Comparison of ENCODE assay signal across 26 cellular contexts in the genomic region with DNA sequence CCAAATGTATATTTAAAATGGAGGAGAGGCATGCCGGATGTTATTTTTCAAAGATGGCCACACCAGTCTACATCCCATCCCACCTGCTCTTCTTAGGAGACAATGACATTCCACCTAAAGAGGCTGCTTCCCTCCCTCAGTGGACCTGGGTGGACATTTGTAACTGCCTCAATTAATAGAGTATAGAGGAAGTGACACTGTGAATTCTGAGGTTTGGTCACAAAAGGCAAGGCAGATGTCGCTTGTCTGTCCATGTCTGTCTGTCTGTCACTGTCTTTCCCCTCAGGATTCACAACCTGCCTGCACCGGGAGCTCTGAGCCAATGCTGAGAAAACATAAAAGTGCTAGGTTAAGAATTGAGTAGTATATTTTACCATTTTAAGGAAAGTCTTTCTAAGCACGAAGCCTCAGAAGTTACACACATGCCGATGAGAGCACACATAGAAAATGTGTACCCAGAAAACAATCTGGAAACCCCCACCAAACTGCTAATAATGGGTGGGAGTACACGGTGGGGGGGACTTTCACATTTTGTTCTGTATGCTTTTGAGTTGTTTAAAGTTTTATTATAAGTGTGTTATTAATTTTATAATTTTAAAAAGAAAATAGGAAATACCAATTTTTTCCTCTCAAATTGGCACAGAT. TPM values are rescaled to one million over a fixed set of nuclear protein-coding genes. Genes with fewer than 3 reads are reported as not detected.
DNase-seq lines count a peak whose midpoint lies in the region; TF ChIP-seq lines count a peak whose summit lies in the region.
"Had no signal": no experiment of that assay in that cellular context is flagged by ENCODE, and none has a peak within 500 bp of the region (broad histone marks: within the 10 kb centered on the region; RNA-seq: fewer than 3 reads in every experiment).

No MANE protein-coding gene starts in this region.

- H3K9me3 Mint-ChIP-seq in chondrocyte (ENCODE audit: low read depth), result peaks cover 2% of the 10 kb centered on the region
- H3K9me3 Mint-ChIP-seq in progenitor cell of endocrine pancreas (ENCODE audit: low read depth), result no peaks in the 10 kb centered on the region
- H3K9me3 Mint-ChIP-seq: activated CD4-positive, alpha-beta memory T cell treated with anti-CD3 and anti-CD28 coated beads, Interleukin-2, amount 10 ng/mL, durations not matched to agents 7 days and 5 days; activated T-helper 17 cell treated with anti-CD3 and anti-CD28 coated beads, Interleukin-2, amount 50 U/mL, for 72 hours had no signal

- H3K4me1 Mint-ChIP-seq in chondrocyte (ENCODE audit: low read depth) (peaks cover 59% of the 10 kb centered on the region), progenitor cell of endocrine pancreas (ENCODE audit: low read depth) (peaks cover 19% of the 10 kb centered on the region)

- H3K36me3 Mint-ChIP-seq in chondrocyte (ENCODE audit: low read depth) (peaks cover 9% of the 10 kb centered on the region), progenitor cell of endocrine pancreas (ENCODE audit: insufficient read depth) (peaks cover 11% of the 10 kb centered on the region)

- in situ Hi-C loops in brain microvascular endothelial cell (cut with HindIII; ENCODE audit: low pct_ligation_motif_present, low sequenced_read_pairs), result no loop called here

- H3K4me3 Mint-ChIP-seq in chondrocyte (ENCODE audit: unreplicated experiment) (no peak overlapping the region), progenitor cell of endocrine pancreas (ENCODE audit: low read depth) (no peak overlapping the region)
- H3K4me3 Mint-ChIP-seq: activated CD4-positive, alpha-beta memory T cell treated with anti-CD3 and anti-CD28 coated beads, Interleukin-2, amount 10 ng/mL, durations not matched to agents 7 days and 5 days; activated T-helper 17 cell treated with anti-CD3 and anti-CD28 coated beads, Interleukin-2, amount 50 U/mL, for 72 hours had no signal

- H3K27ac ChIP-seq in brain microvascular endothelial cell, result no peak overlapping the region
- H3K27ac ChIP-seq: 22Rv1, C4-2B, left lung, testis, uterus had no signal

- H3K27me3 Mint-ChIP-seq in chondrocyte (ENCODE audit: low read depth) (no peaks in the 10 kb centered on the region), progenitor cell of endocrine pancreas (no peaks in the 10 kb centered on the region)
- H3K27me3 Mint-ChIP-seq: activated CD4-positive, alpha-beta memory T cell treated with anti-CD3 and anti-CD28 coated beads, Interleukin-2, amount 10 ng/mL, durations not matched to agents 7 days and 5 days; activated T-helper 17 cell treated with anti-CD3 and anti-CD28 coated beads, Interleukin-2, amount 50 U/mL, for 72 hours had no signal

- H3K27ac Mint-ChIP-seq in chondrocyte (ENCODE audit: unreplicated experiment) (peak overlapping the region; percentile 22), progenitor cell of endocrine pancreas (peak overlapping the region; percentile 41)
- H3K27ac Mint-ChIP-seq: activated CD4-positive, alpha-beta memory T cell treated with anti-CD3 and anti-CD28 coated beads, Interleukin-2, amount 10 ng/mL, durations not matched to agents 7 days and 5 days; activated T-helper 17 cell treated with anti-CD3 and anti-CD28 coated beads, Interleukin-2, amount 50 U/mL, for 72 hours had no signal

- H3K27me3 ChIP-seq in brain microvascular endothelial cell (replicated peaks), result no peaks in the 10 kb centered on the region
- H3K27me3 ChIP-seq: left lung, testis, uterus had no signal

- H3K4me3 ChIP-seq in brain microvascular endothelial cell (ENCODE audit: low read depth, low read length), result no peak overlapping the region
- H3K4me3 ChIP-seq: left lung, testis, uterus had no signal

- TF ChIP-seq CTCF in chondrocyte (IDR thresholded peaks at IDR 0.05) (no peak), progenitor cell of endocrine pancreas (IDR thresholded peaks at IDR 0.05; ENCODE audit: unreplicated experiment) (no peak), brain microvascular endothelial cell (IDR thresholded peaks at IDR 0.05; ENCODE audit: low read depth, low read length, missing control alignments) (no peak)

- peak; percentile 39 for DNase-seq in NCI-H146 (lab: John Stamatoyannopoulos, UW)
- DNase-seq in NCI-H146 treated with DMSO at 0.1 percent for 48 hours (lab: John Stamatoyannopoulos, UW; ENCODE audit: unreplicated experiment), result no peak
- DNase-seq in NCI-H69 (lab: John Stamatoyannopoulos, UW), result peak; percentile 62
- DNase-seq in chondrocyte (ENCODE audit: low spot score), result no peak
- no peak for DNase-seq in progenitor cell of endocrine pancreas (ENCODE audit: low spot score, unreplicated experiment)
- DNase-seq in COR-L47 (lab: John Stamatoyannopoulos, UW), result no peak
- DNase-seq in NCI-H748 (lab: John Stamatoyannopoulos, UW; ENCODE audit: unreplicated experiment), result no peak
- no peak for DNase-seq in brain microvascular endothelial cell
- DNase-seq: activated CD4-positive, alpha-beta memory T cell treated with anti-CD3 and anti-CD28 coated beads, Interleukin-2, amount 10 ng/mL, durations not matched to agents 7 days and 5 days; activated CD8-positive, alpha-beta memory T cell treated with anti-CD3 and anti-CD28 coated beads, Interleukin-2, amount 50 U/mL, for 48 hours; activated naive CD4-positive, alpha-beta T cell treated with anti-CD3 and anti-CD28 coated beads, Interleukin-2, amount 50 U/mL, for 16 hours; amygdala; cortex of kidney; left lung; mesendoderm; MV-4-11; NCI-H1694 treated with DMSO at 0.1 percent for 48 hours; NCI-H510A; SHP77 treated with DMSO at 0.1 percent for 48 hours; stimulated activated naive CD4-positive, alpha-beta T cell treated with Interleukin-2 at 50 U/mL for 16 hours; SW 1271; testis; uterus had no signal

- H3K36me3 ChIP-seq in brain microvascular endothelial cell (replicated peaks), result peaks cover 7% of the 10 kb centered on the region
- H3K36me3 ChIP-seq: uterus had no signal

RNA-seq across cellular contexts. Expression of gene MIB1, which starts 21.0 kb away (rescaled TPM):
- total RNA-seq in chondrocyte, result 68.0 to 75.4 TPM (median 70.2 TPM) in 3 replicates
- total RNA-seq in progenitor cell of endocrine pancreas, result 79.5 and 81.3 TPM in 2 replicates

RNA-seq across cellular contexts. Expression of gene ABHD3, which starts 57.0 kb away (rescaled TPM):
- total RNA-seq in chondrocyte (3.7 to 6.8 TPM (median 4.3 TPM) in 3 replicates), progenitor cell of endocrine pancreas (19.8 and 21.1 TPM in 2 replicates)

Comparison
In these comparisons a context has a peak if more than half of its experiments do, and no peak if none do; other contexts are left out.
1. DNase-seq: peak in NCI-H146 (single experiment) and NCI-H69 (single experiment); none in NCI-H146 treated with DMSO at 0.1 percent for 48 hours (single experiment), chondrocyte (single experiment), progenitor cell of endocrine pancreas (single experiment), COR-L47 (single experiment), NCI-H748 (single experiment) and brain microvascular endothelial cell (single experiment).